Comparison of ENCODE assay signal across 16 cellular contexts in genomic region chr5:120039111-120039510, GRCh38.
"Had no signal": no experiment of that assay in that cellular context is flagged by ENCODE, and none has a peak within 500 bp of the region (broad histone marks: within the 10 kb centered on the region; RNA-seq: fewer than 3 reads in every experiment).

No MANE protein-coding gene starts in this region.

- H3K27ac ChIP-seq: RWPE1 had no signal

- H3K4me2 ChIP-seq: SK-N-SH had no signal

- DNase-seq: NCI-H1092, NCI-H1105 treated with DMSO at 0.1 percent for 48 hours, NCI-H1436, NCI-H187, NCI-H2029, NCI-H2081 treated with DMSO at 0.1 percent for 48 hours, NCI-H2171, NCI-H226, NCI-H446, NCI-H510A, NCI-H524 treated with DMSO at 0.1 percent for 48 hours, NCI-H69, NCI-H774, SHP77, SK-N-SH had no signal

- H3K9ac ChIP-seq: SK-N-SH had no signal

- H3K9me3 ChIP-seq: SK-N-SH had no signal
